13 cellular contexts compared by ENCODE assay signal in genomic region chr1:151054971-151055547, GRCh38. TPM values are rescaled to one million over a fixed set of nuclear protein-coding genes. Genes with fewer than 3 reads are reported as not detected.
A peak's percentile ranks its signal among the peaks of the same experiment; 100 is the strongest.
DNase-seq lines count a peak whose midpoint lies in the region; ATAC-seq and TF ChIP-seq lines count a peak whose summit lies in the region.
"Had no signal": no experiment of that assay in that cellular context is flagged by ENCODE, and none has a peak within 500 bp of the region (broad histone marks: within the 10 kb centered on the region; RNA-seq: fewer than 3 reads in every experiment).

No MANE protein-coding gene starts in this region.

- H3K27ac ChIP-seq in right cardiac atrium (ENCODE audit: low read length) (peak overlapping the region; percentile 22), muscle layer of duodenum (ENCODE audit: low read length) (peak overlapping the region; percentile 70), upper lobe of left lung (peak overlapping the region; percentile 89 to 99 (median 98)), aorta (ENCODE audit: low read depth in 1 of 2, low read length in 2 of 2) (peak overlapping the region in 1 of 2 donors; percentile 17)
- H3K27ac ChIP-seq: HL-60 had no signal

- no peaks in the 10 kb centered on the region for H3K27me3 ChIP-seq in right cardiac atrium (ENCODE audit: control insufficient read depth, insufficient read depth)
- no peaks in the 10 kb centered on the region for H3K27me3 ChIP-seq in muscle layer of duodenum (ENCODE audit: low read depth, low read length)
- no peaks in the 10 kb centered on the region for H3K27me3 ChIP-seq in upper lobe of left lung
- H3K27me3 ChIP-seq in aorta (ENCODE audit: control insufficient read depth in 1 of 2, insufficient read depth in 2 of 2, low read length in 1 of 2) = no peaks in the 10 kb centered on the region

- peaks cover 42 to 64% of the 10 kb centered on the region in 2 donors for H3K36me3 ChIP-seq in muscle layer of duodenum (ENCODE audit: control insufficient read depth in 1 of 2, insufficient read depth in 2 of 2, low read length in 2 of 2)
- H3K36me3 ChIP-seq in upper lobe of left lung = peaks cover 39 to 61% (median 42%) of the 10 kb centered on the region in 4 donors
- peaks cover 2 to 10% of the 10 kb centered on the region in 2 donors for H3K36me3 ChIP-seq in aorta (ENCODE audit: control insufficient read depth in 1 of 2, insufficient read depth in 2 of 2, low read length in 1 of 2)

- peaks cover 12% of the 10 kb centered on the region for H3K4me1 ChIP-seq in right cardiac atrium (ENCODE audit: control insufficient read depth, insufficient read depth, low read length)
- H3K4me1 ChIP-seq in muscle layer of duodenum (ENCODE audit: control insufficient read depth in 1 of 2, insufficient read depth in 2 of 2, low read length in 2 of 2) = peaks cover 7 to 33% of the 10 kb centered on the region in 2 donors
- peaks cover 23 to 41% (median 38%) of the 10 kb centered on the region in 4 donors for H3K4me1 ChIP-seq in upper lobe of left lung
- H3K4me1 ChIP-seq in aorta (ENCODE audit: control insufficient read depth in 1 of 2, insufficient read depth in 2 of 2, low read length in 2 of 2) = peaks cover 0 to 4% of the 10 kb centered on the region in 2 donors

- no peak for TF ChIP-seq EP300 in upper lobe of left lung (IDR thresholded peaks at IDR 0.05)

- no peaks in the 10 kb centered on the region for H3K27me3 Mint-ChIP-seq in activated naive CD8-positive, alpha-beta T cell treated with anti-CD3 and anti-CD28 coated beads, Interleukin-2, amount 10 ng/mL, durations not matched to agents 7 days and 5 days
- H3K27me3 Mint-ChIP-seq in glutamatergic neuron (ENCODE audit: unreplicated experiment) = peaks cover 19% of the 10 kb centered on the region

- ATAC-seq in right cardiac atrium (no peak), left ventricle myocardium superior (no peak), upper lobe of left lung (ENCODE audit: low FRiP score in 2 of 2) (no peak), aorta (ENCODE audit: low FRiP score) (no peak)
- ATAC-seq in activated naive CD8-positive, alpha-beta T cell treated with anti-CD3 and anti-CD28 coated beads, Interleukin-2, amount 10 ng/mL, durations not matched to agents 7 days and 5 days (ENCODE audit: low read depth) = no peak

- H3K27ac Mint-ChIP-seq in activated naive CD8-positive, alpha-beta T cell treated with anti-CD3 and anti-CD28 coated beads, Interleukin-2, amount 10 ng/mL, durations not matched to agents 7 days and 5 days = peak overlapping the region; percentile 96
- H3K27ac Mint-ChIP-seq in glutamatergic neuron (ENCODE audit: unreplicated experiment) = no peak overlapping the region

- peak overlapping the region; percentile 92 for H3K4me3 Mint-ChIP-seq in activated naive CD8-positive, alpha-beta T cell treated with anti-CD3 and anti-CD28 coated beads, Interleukin-2, amount 10 ng/mL, durations not matched to agents 7 days and 5 days
- no peak overlapping the region for H3K4me3 Mint-ChIP-seq in glutamatergic neuron (ENCODE audit: unreplicated experiment)

- TF ChIP-seq POLR2A in upper lobe of left lung (IDR thresholded peaks at IDR 0.05) = no peak

- H3K4me3 ChIP-seq in right cardiac atrium (ENCODE audit: low read length) (no peak overlapping the region), muscle layer of duodenum (ENCODE audit: low read depth in 1 of 2, low read length in 2 of 2) (no peak overlapping the region), upper lobe of left lung (peak overlapping the region in 1 of 4 donors; percentile 65), aorta (ENCODE audit: low read length in 2 of 2) (no peak overlapping the region)

- TF ChIP-seq CTCF in upper lobe of left lung (IDR thresholded peaks at IDR 0.05) (no peak), glutamatergic neuron (IDR thresholded peaks at IDR 0.05; ENCODE audit: partially characterized antibody, unreplicated experiment) (no peak)

- peaks cover 35% of the 10 kb centered on the region for H3K4me1 Mint-ChIP-seq in activated naive CD8-positive, alpha-beta T cell treated with anti-CD3 and anti-CD28 coated beads, Interleukin-2, amount 10 ng/mL, durations not matched to agents 7 days and 5 days
- H3K4me1 Mint-ChIP-seq in glutamatergic neuron (ENCODE audit: low read depth, unreplicated experiment) = peaks cover 16% of the 10 kb centered on the region

- peaks cover 46% of the 10 kb centered on the region for H3K36me3 Mint-ChIP-seq in activated naive CD8-positive, alpha-beta T cell treated with anti-CD3 and anti-CD28 coated beads, Interleukin-2, amount 10 ng/mL, durations not matched to agents 7 days and 5 days
- peaks cover 4% of the 10 kb centered on the region for H3K36me3 Mint-ChIP-seq in glutamatergic neuron (ENCODE audit: unreplicated experiment)

- no peaks in the 10 kb centered on the region for H3K9me3 Mint-ChIP-seq in activated naive CD8-positive, alpha-beta T cell treated with anti-CD3 and anti-CD28 coated beads, Interleukin-2, amount 10 ng/mL, durations not matched to agents 7 days and 5 days
- peaks cover 22% of the 10 kb centered on the region for H3K9me3 Mint-ChIP-seq in glutamatergic neuron (ENCODE audit: unreplicated experiment)

- 77% methylated on average over 4 of the region's 4 CpGs for WGBS in right cardiac atrium
- WGBS in upper lobe of left lung, 2 donors = 91 to 93% methylated on average over 4 of the region's 4 CpGs
- WGBS in aorta, 2 donors = 85 to 86% methylated on average over 4 of the region's 4 CpGs

- POLR2A ChIA-PET in activated naive CD8-positive, alpha-beta T cell treated with anti-CD3 and anti-CD28 coated beads, Interleukin-2, amount 10 ng/mL, durations not matched to agents 7 days and 5 days (lab: Charles Lee) = interaction anchor here (1.0 to 7.0 kb wide), 4 partner anchors 9 to 81 kb away, joined by 3 to 90 read pairs (median 4); partner anchors contain the start of genes C1orf56 and GABPB2

- H3K9me3 ChIP-seq in right cardiac atrium (ENCODE audit: control insufficient read depth, low read length) (no peaks in the 10 kb centered on the region), muscle layer of duodenum (ENCODE audit: control insufficient read depth in 1 of 2, low read length in 2 of 2) (no peaks in the 10 kb centered on the region), upper lobe of left lung (no peaks in the 10 kb centered on the region), aorta (ENCODE audit: control insufficient read depth, low read length) (no peaks in the 10 kb centered on the region)

- DNase-seq in right cardiac atrium (no peak), left ventricle myocardium superior (no peak), upper lobe of left lung (no peak), retina (no peak), glutamatergic neuron (no peak), aorta (no peak)
- DNase-seq in activated naive CD8-positive, alpha-beta T cell treated with anti-CD3 and anti-CD28 coated beads, Interleukin-2, amount 10 ng/mL, durations not matched to agents 7 days and 5 days = no peak
- DNase-seq: effector CD8-positive, alpha-beta T cell; NCI-H1417; posterior cingulate gyrus; T-helper 9 cell had no signal

- intact Hi-C loops in right cardiac atrium (cut with DNase I) (loop anchor here in 1 of 4 donors (10.0 kb wide), 1 partner anchor 50 kb away; the partner anchor contains the start of genes MINDY1 and PRUNE1), left ventricle myocardium superior (cut with micrococcal nuclease) (no loop called here), aorta (cut with DNase I) (loop anchor here in 1 of 2 donors (5.0 kb wide), 1 partner anchor 48 kb away; the partner anchor contains the start of genes MINDY1 and PRUNE1)

RNA-seq across cellular contexts. Expression of gene CDC42SE1, which starts 4.4 kb away (rescaled TPM):
- total RNA-seq in right cardiac atrium = 10 to 100 TPM; 34.7 to 53.6 (median 36.6) TPM
- polyA plus RNA-seq in right cardiac atrium = 27.9 TPM
- total RNA-seq in left ventricle myocardium superior = 27.2 TPM
- 100 to 1,000 TPM; 282 to 294 TPM for total RNA-seq in activated naive CD8-positive, alpha-beta T cell treated with anti-CD3 and anti-CD28 coated beads, Interleukin-2, amount 10 ng/mL, durations not matched to agents 7 days and 5 days
- 100 to 1,000 TPM in 1 of 6 donors, 10 to 100 TPM in 5; 66.9 to 131 (median 90.5) TPM for total RNA-seq in upper lobe of left lung
- total RNA-seq in glutamatergic neuron (ENCODE audit: unreplicated experiment) = 127 TPM
- 100 to 1,000 TPM; 102 TPM for total RNA-seq in aorta
- polyA plus RNA-seq in aorta = 10 to 100 TPM; 30.1 to 82.4 TPM

RNA-seq across cellular contexts. Expression of gene MLLT11, which starts 5.1 kb away (rescaled TPM):
- total RNA-seq in right cardiac atrium (1 to 10 TPM; 1.7 to 9.7 (median 8.7) TPM), left ventricle myocardium superior (1.8 TPM), upper lobe of left lung (1 to 10 TPM in 4 of 6 donors, under 1 TPM in 2; 0.30 to 1.3 (median 1.1) TPM), glutamatergic neuron (ENCODE audit: unreplicated experiment) (504 TPM), aorta (1 to 10 TPM; 2.4 to 2.5 TPM)
- polyA plus RNA-seq in right cardiac atrium (10.1 TPM), aorta (1 to 10 TPM; 4.3 to 6.9 TPM)
- total RNA-seq in activated naive CD8-positive, alpha-beta T cell treated with anti-CD3 and anti-CD28 coated beads, Interleukin-2, amount 10 ng/mL, durations not matched to agents 7 days and 5 days = 1 to 10 TPM; 5.4 to 6.0 TPM

RNA-seq across cellular contexts. Expression of gene C1orf56, which starts 7.5 kb away (rescaled TPM):
- total RNA-seq in right cardiac atrium (10 to 100 TPM in 1 of 4 donors, 1 to 10 TPM in 3; 5.8 to 12.4 (median 7.4) TPM), left ventricle myocardium superior (7.3 TPM), upper lobe of left lung (1 to 10 TPM; 2.6 to 9.4 (median 3.8) TPM), glutamatergic neuron (ENCODE audit: unreplicated experiment) (1.8 TPM), aorta (1 to 10 TPM; 3.0 to 3.8 TPM)
- polyA plus RNA-seq in right cardiac atrium (9.5 TPM), aorta (1 to 10 TPM; 1.8 to 2.6 TPM)
- 1 to 10 TPM; 1.9 TPM for total RNA-seq in activated naive CD8-positive, alpha-beta T cell treated with anti-CD3 and anti-CD28 coated beads, Interleukin-2, amount 10 ng/mL, durations not matched to agents 7 days and 5 days

RNA-seq across cellular contexts. Expression of gene GABPB2, which starts 15.5 kb away (rescaled TPM):
- 10 to 100 TPM; 15.6 to 20.3 (median 18.4) TPM for total RNA-seq in right cardiac atrium
- polyA plus RNA-seq in right cardiac atrium = 9.8 TPM
- total RNA-seq in left ventricle myocardium superior = 9.8 TPM
- 10 to 100 TPM; 32.9 to 34.0 TPM for total RNA-seq in activated naive CD8-positive, alpha-beta T cell treated with anti-CD3 and anti-CD28 coated beads, Interleukin-2, amount 10 ng/mL, durations not matched to agents 7 days and 5 days
- 10 to 100 TPM in 4 of 6 donors, 1 to 10 TPM in 2; 6.8 to 32.5 (median 13.0) TPM for total RNA-seq in upper lobe of left lung
- 5.4 TPM for total RNA-seq in glutamatergic neuron (ENCODE audit: unreplicated experiment)
- total RNA-seq in aorta = 10 to 100 TPM; 16.0 to 22.2 TPM
- polyA plus RNA-seq in aorta = 10 to 100 TPM in 1 of 2 donors, 1 to 10 TPM in 1; 6.9 to 15.0 TPM

RNA-seq across cellular contexts. Expression of gene BNIPL, which starts 18.7 kb away (rescaled TPM):
- total RNA-seq in right cardiac atrium (under 1 TPM; 0.23 to 0.71 (median 0.50) TPM), left ventricle myocardium superior (0.32 TPM), upper lobe of left lung (100 to 1,000 TPM in 1 of 6 donors, 10 to 100 TPM in 2, 1 to 10 TPM in 3; 2.3 to 213 (median 11.7) TPM), glutamatergic neuron (ENCODE audit: unreplicated experiment) (1.4 TPM), aorta (under 1 TPM; 0.29 to 0.54 TPM)
- polyA plus RNA-seq in right cardiac atrium (0.41 TPM), aorta (under 1 TPM in 1 of 2 donors, not detected in 1; 0.38 TPM)
- total RNA-seq in activated naive CD8-positive, alpha-beta T cell treated with anti-CD3 and anti-CD28 coated beads, Interleukin-2, amount 10 ng/mL, durations not matched to agents 7 days and 5 days = 1 to 10 TPM; 2.8 to 4.1 TPM

Comparison
In these comparisons a context has a peak if more than half of its experiments do, and no peak if none do; other contexts are left out.
1. RNA of gene MLLT11, which starts 5.1 kb away (total RNA-seq): 504 TPM in glutamatergic neuron (single experiment); 1.7 to 9.7 TPM in right cardiac atrium, 5.4 to 6.0 TPM in activated naive CD8-positive, alpha-beta T cell treated with anti-CD3 and anti-CD28 coated beads, Interleukin-2, amount 10 ng/mL, durations not matched to agents 7 days and 5 days, 2.4 to 2.5 TPM in aorta, 1.8 TPM in left ventricle myocardium superior (single experiment) and 0.30 to 1.3 TPM in upper lobe of left lung; every median in the first group is over 10 times any median in the second.